ENCODE assay signal across 15 cellular contexts in genomic region chr9:21506910-21507795, GRCh38. TPM values are rescaled to one million over a fixed set of nuclear protein-coding genes. Genes with fewer than 3 reads are reported as not detected.
A peak's percentile ranks its signal among the peaks of the same experiment; 100 is the strongest.
DNase-seq lines count a peak whose midpoint lies in the region; ATAC-seq, FAIRE-seq and TF ChIP-seq lines count a peak whose summit lies in the region.
"Had no signal": no experiment of that assay in that cellular context is flagged by ENCODE, and none has a peak within 500 bp of the region (broad histone marks: within the 10 kb centered on the region; RNA-seq: fewer than 3 reads in every experiment).

No MANE protein-coding gene starts in this region.

- CTCF ChIA-PET in A549 (lab: Yijun Ruan, JAX) = no interaction called here

- FAIRE-seq in A549 (lab: Jason Lieb, UNC) = no peak
- no peak for FAIRE-seq in keratinocyte (lab: Jason Lieb, UNC)
- FAIRE-seq: A204.1, islet of Langerhans had no signal

- H3K9me1 ChIP-seq in keratinocyte (ENCODE audit: control insufficient read depth, extremely low read depth, insufficient read depth, low read length) = peaks cover 3% of the 10 kb centered on the region

- TF ChIP-seq POLR2A in A549 (IDR thresholded peaks at IDR 0.05; ENCODE audit: low read length) = no peak

- H3K27ac ChIP-seq in A549 (0 out of 6 replicates have a peak overlapping the region, but pooled peaks of 1 of the 2 experiments have one; percentile 5), keratinocyte (ENCODE audit: control insufficient read depth, insufficient read depth, low read length) (no peak overlapping the region), psoas muscle (no peak overlapping the region), lower lobe of right lung (no peak overlapping the region)
- H3K27ac ChIP-seq: tibial nerve had no signal

- POLR2A ChIA-PET in A549 (lab: Yijun Ruan, JAX) = no interaction called here

- no peak for ATAC-seq in A549
- no peak for ATAC-seq in HG03442 (IDR thresholded peaks at IDR 0.05; ENCODE audit: unreplicated experiment)
- no peak for ATAC-seq in GM21529 (IDR thresholded peaks at IDR 0.05; ENCODE audit: unreplicated experiment)
- no peak for ATAC-seq in psoas muscle
- ATAC-seq in lower lobe of right lung = no peak
- ATAC-seq: activated CD8-positive, alpha-beta T cell treated with anti-CD3 and anti-CD28 coated beads for 36 hours had no signal

- no peak for TF ChIP-seq EP300 in A549 (IDR thresholded peaks at IDR 0.05)

- no peak overlapping the region for H2AFZ ChIP-seq in keratinocyte (ENCODE audit: control insufficient read depth, low read length)

- dilution Hi-C loops in keratinocyte (cut with MboI; ENCODE audit: extremely low pct_ligation_motif_present, low sequenced_read_pairs) = no loop called here

- 69% methylated on average over 4 of the region's 4 CpGs for WGBS in A549 (ENCODE audit: missing lambda C conversion rate)
- WGBS in psoas muscle, 3 donors = 68 to 75% (median 73%) methylated on average over 4 of the region's 4 CpGs

- H3K79me2 ChIP-seq in keratinocyte (ENCODE audit: control insufficient read depth, insufficient read depth, low read length) = peaks cover 23% of the 10 kb centered on the region

- H3K9me3 ChIP-seq in A549 (no peaks in the 10 kb centered on the region), keratinocyte (ENCODE audit: control insufficient read depth, low read depth, low read length) (no peaks in the 10 kb centered on the region), psoas muscle (no peaks in the 10 kb centered on the region), lower lobe of right lung (no peaks in the 10 kb centered on the region)
- H3K9me3 ChIP-seq: tibial nerve had no signal

- peaks cover 7 to 10% of the 10 kb centered on the region in 2 experiments for H3K36me3 ChIP-seq in keratinocyte (ENCODE audit: control insufficient read depth in 2 of 2, extremely low read depth in 1 of 2, insufficient read depth in 2 of 2, low read length in 2 of 2)
- H3K36me3 ChIP-seq in psoas muscle (ENCODE audit: insufficient read depth in 1 of 2, low read depth in 1 of 2) = no peaks in the 10 kb centered on the region
- H3K36me3 ChIP-seq in lower lobe of right lung = no peaks in the 10 kb centered on the region
- H3K36me3 ChIP-seq: tibial nerve had no signal

- H3K4me3 ChIP-seq in A549 (no peak overlapping the region), HFF-Myc (replicated peaks; ENCODE audit: low read depth, low read length) (no peak overlapping the region), astrocyte of the spinal cord (ENCODE audit: low read depth, low read length) (no peak overlapping the region), keratinocyte (ENCODE audit: control insufficient read depth in 2 of 3, extremely low read depth in 1 of 3, insufficient read depth in 2 of 3, low read depth in 1 of 3, low read length in 3 of 3) (no peak overlapping the region), psoas muscle (no peak overlapping the region), lower lobe of right lung (no peak overlapping the region)
- H3K4me3 ChIP-seq: tibial nerve had no signal

- no peak for TF ChIP-seq RAD21 in A549 (conservative IDR thresholded peaks at IDR 0.05 in 1 of 2, IDR thresholded peaks at IDR 0.05 in 1 of 2)

- no peaks in the 10 kb centered on the region for H3K27me3 ChIP-seq in keratinocyte (ENCODE audit: control insufficient read depth, extremely low read depth, insufficient read depth, low read length)
- peaks cover 0 to 3% (median 0%) of the 10 kb centered on the region in 3 donors for H3K27me3 ChIP-seq in psoas muscle (ENCODE audit: insufficient read depth in 3 of 3, low read length in 2 of 3)
- H3K27me3 ChIP-seq in lower lobe of right lung (ENCODE audit: low read depth) = no peaks in the 10 kb centered on the region
- H3K27me3 ChIP-seq: tibial nerve had no signal

- H3K4me2 ChIP-seq in A549 (peak overlapping the region; percentile 5), keratinocyte (ENCODE audit: control insufficient read depth, extremely low read depth, insufficient read depth, low read depth, low read length) (peak overlapping the region; percentile 6)

- in situ Hi-C loops in astrocyte of the spinal cord (cut with HindIII; ENCODE audit: low sequenced_read_pairs) = no loop called here

- TF ChIP-seq CTCF in A549 (IDR thresholded peaks at IDR 0.05) (no peak), HFF-Myc (IDR thresholded peaks at IDR 0.05; ENCODE audit: low read depth, low read length, missing control alignments) (no peak), astrocyte of the spinal cord (IDR thresholded peaks at IDR 0.05; ENCODE audit: low read depth, low read length) (no peak), keratinocyte (optimal IDR thresholded peaks at IDR 0.05 in 1 of 3, IDR thresholded peaks at IDR 0.05 in 1 of 3, conservative IDR thresholded peaks at IDR 0.05 in 1 of 3; ENCODE audit: extremely low read depth in 1 of 3, insufficient read depth in 2 of 3, low read length in 3 of 3) (no peak), psoas muscle (IDR thresholded peaks at IDR 0.05) (no peak), lower lobe of right lung (IDR thresholded peaks at IDR 0.05) (no peak)

- no peak overlapping the region for H3K9ac ChIP-seq in keratinocyte (ENCODE audit: control insufficient read depth, extremely low read depth, insufficient read depth, low read length)

- DNase-seq in A549 (ENCODE audit: low read depth in 1 of 2, low spot score in 1 of 2) (peak in 1 of 2 experiments; percentile 45), HFF-Myc (ENCODE audit: extremely low read depth, low read depth) (peak; percentile 61), astrocyte of the spinal cord (ENCODE audit: low read depth, low spot score) (peak; percentile 85), keratinocyte (ENCODE audit: low read depth, low spot score) (no peak), psoas muscle (no peak), lower lobe of right lung (no peak)
- DNase-seq: activated CD8-positive, alpha-beta T cell treated with anti-CD3 and anti-CD28 coated beads for 36 hours; NCI-H1092 treated with DMSO at 0.1 percent for 48 hours; NCI-H69; occipital lobe had no signal

- H3K4me1 ChIP-seq in A549 = peaks cover 72% of the 10 kb centered on the region
- peaks cover 69% of the 10 kb centered on the region for H3K4me1 ChIP-seq in keratinocyte (ENCODE audit: control insufficient read depth, extremely low read depth, insufficient read depth, low read length)
- no peaks in the 10 kb centered on the region for H3K4me1 ChIP-seq in psoas muscle
- H3K4me1 ChIP-seq in lower lobe of right lung = no peaks in the 10 kb centered on the region

- intact Hi-C loops in psoas muscle (cut with DNase I) (no loop called here), lower lobe of right lung (cut with DNase I) (no loop called here)

- H4K20me1 ChIP-seq in keratinocyte (ENCODE audit: control insufficient read depth, extremely low read depth, insufficient read depth, low read length) = peaks cover 32% of the 10 kb centered on the region

TF ChIP-seq in A549, 52 proteins besides CTCF, POLR2A, EP300 and RAD21:
- TF ChIP-seq HOXA7 (CRISPR knock-in tag; IDR thresholded peaks at IDR 0.05) = peak; percentile 83; the same call in 1 of the 2 replicates
- TF ChIP-seq HMGXB4 (CRISPR knock-in tag; IDR thresholded peaks at IDR 0.05; ENCODE audit: borderline replicate concordance) = peak; percentile 62; the same call in 1 of the 2 replicates
- TF ChIP-seq TFCP2L1 (CRISPR knock-in tag; IDR thresholded peaks at IDR 0.05) = peak; percentile 52; the same call in 1 of the 2 replicates
- 0 out of 2 replicates have a peak, but pooled peaks have one; percentile 9 for TF ChIP-seq TP53 (CRISPR knock-in tag; IDR thresholded peaks at IDR 0.05)
- TF ChIP-seq HOXB5 (CRISPR knock-in tag; IDR thresholded peaks at IDR 0.05) = peak; percentile 24; the same call in 1 of the 2 replicates
- TF ChIP-seq FOSL2 (IDR thresholded peaks at IDR 0.05) = no peak
- TF ChIP-seq FOSL2 (CRISPR knock-in tag; IDR thresholded peaks at IDR 0.05) = 0 out of 2 replicates have a peak, but pooled peaks have one; percentile 17
- no peak for TF ChIP-seq RARB (CRISPR knock-in tag; IDR thresholded peaks at IDR 0.05)
- TF ChIP-seq BHLHE40 (IDR thresholded peaks at IDR 0.05; ENCODE audit: low read depth, low read length) = no peak
- peak; percentile 31; the same call in 1 of the 2 replicates for TF ChIP-seq POLR2AphosphoS2 (conservative IDR thresholded peaks at IDR 0.05; ENCODE audit: low read length)

RNA-seq across cellular contexts. Expression of gene IFNE, which starts 25.0 kb away (rescaled TPM):
- polyA plus RNA-seq in A549 (2011; rRNA removed) (3.1 and 4.3 TPM in 2 replicates), A549 (2017; fragmentation: RNase III; extraction: RNeasy Plus Mini Kit Qiagen cat#74134 plus additional on column Dnase treatment) (2.3 to 2.5 TPM (median 2.4 TPM) in 3 replicates), keratinocyte (0.51 to 3.9 TPM (median 2.6 TPM) in 3 replicates), psoas muscle (not detected)
- 0.13 and 0.20 TPM in 2 replicates for polyA plus RNA-seq in A549 (2012; cell fraction: cytosol; rRNA removed)
- polyA plus RNA-seq in A549 (2012; cell fraction: nucleus; rRNA removed) = 1.3 and 1.8 TPM in 2 replicates
- 1.4 and 2.9 TPM in 2 replicates for polyA minus RNA-seq in A549 (2011; rRNA and poly(A)+ RNA removed)
- polyA plus RNA-seq in keratinocyte (2011; ENCODE audit: low read depth) = 4.2 TPM
- polyA plus RNA-seq in keratinocyte (2011; cell fraction: cytosol; rRNA removed) = 0.08 and 0.24 TPM in 2 replicates
- polyA plus RNA-seq in keratinocyte (2011; cell fraction: nucleus; rRNA removed) = 16.1 and 17.8 TPM in 2 replicates
- 0.60 and 3.0 TPM in 2 replicates for polyA plus RNA-seq in keratinocyte (2012; ENCODE audit: low replicate concordance)
- 0.36 to 9.0 TPM (median 2.8 TPM) in 3 replicates for polyA minus RNA-seq in keratinocyte
- not detected for polyA minus RNA-seq in keratinocyte (2011; cell fraction: cytosol; rRNA and poly(A)+ RNA removed)
- 8.4 and 23.0 TPM in 2 replicates for polyA minus RNA-seq in keratinocyte (2011; cell fraction: nucleus; rRNA and poly(A)+ RNA removed)
- total RNA-seq in psoas muscle (not detected), lower lobe of right lung (not detected)
- total RNA-seq: activated CD8-positive, alpha-beta T cell treated with anti-CD3 and anti-CD28 coated beads for 36 hours; occipital lobe; tibial nerve had no signal

Comparison
In these comparisons a context has a peak if more than half of its experiments do, and no peak if none do; other contexts are left out.
1. DNase-seq: peak in HFF-Myc (single experiment) and astrocyte of the spinal cord (single experiment); none in keratinocyte (single experiment), psoas muscle (0 of 2) and lower lobe of right lung (single experiment).